ENCODE assay signal across 8 cellular contexts in genomic region chr14:54722791-54723432, GRCh38.
A peak's percentile ranks its signal among the peaks of the same experiment; 100 is the strongest.
DNase-seq lines count a peak whose midpoint lies in the region; ATAC-seq and TF ChIP-seq lines count a peak whose summit lies in the region.

No MANE protein-coding gene starts in this region.

- no peak overlapping the region for H3K4me3 ChIP-seq in fibroblast of villous mesenchyme (ENCODE audit: low read depth, low read length)

- intact Hi-C loops in activated naive CD4-positive, alpha-beta T cell treated with anti-CD3 and anti-CD28 coated beads for 36 hours (cut with micrococcal nuclease) = loop anchor here (1.0 to 2.0 kb wide), 3 partner anchors 30 to 156 kb away; partner anchors contain the start of gene SAMD4A

- H3K4me3 Mint-ChIP-seq in activated naive CD4-positive, alpha-beta T cell treated with anti-CD3 and anti-CD28 coated beads for 36 hours = no peak overlapping the region

- TF ChIP-seq CTCF in fibroblast of villous mesenchyme (IDR thresholded peaks at IDR 0.05; ENCODE audit: insufficient read depth, low read depth, low read length) = peak; percentile 44

- DNase-seq in activated naive CD4-positive, alpha-beta T cell treated with anti-CD3 and anti-CD28 coated beads for 36 hours = peak; percentile 47
- no peak for DNase-seq in activated naive CD4-positive, alpha-beta T cell treated with anti-CD3 and anti-CD28 coated beads, Interleukin-2, amount 50 U/mL, for 16 hours
- DNase-seq in NCI-H748 treated with DMSO at 0.1 percent for 48 hours (lab: John Stamatoyannopoulos, UW) (peak; percentile 9), fibroblast of villous mesenchyme (ENCODE audit: low read depth) (peak; percentile 36), superior temporal gyrus (ENCODE audit: extremely low spot score) (peak; percentile 38), NK-92 (lab: John Stamatoyannopoulos, UW; ENCODE audit: unreplicated experiment) (no peak), NCI-H187 (lab: John Stamatoyannopoulos, UW) (no peak)

- H3K9me3 Mint-ChIP-seq in activated naive CD4-positive, alpha-beta T cell treated with anti-CD3 and anti-CD28 coated beads for 36 hours = peaks cover 2% of the 10 kb centered on the region

- no peak overlapping the region for H3K27ac Mint-ChIP-seq in activated naive CD4-positive, alpha-beta T cell treated with anti-CD3 and anti-CD28 coated beads for 36 hours

- H3K27me3 Mint-ChIP-seq in activated naive CD4-positive, alpha-beta T cell treated with anti-CD3 and anti-CD28 coated beads for 36 hours (ENCODE audit: low read depth) = peaks cover 5% of the 10 kb centered on the region

- H3K36me3 Mint-ChIP-seq in activated naive CD4-positive, alpha-beta T cell treated with anti-CD3 and anti-CD28 coated beads for 36 hours (ENCODE audit: low read depth) = no peaks in the 10 kb centered on the region

- ATAC-seq in GM21528 (IDR thresholded peaks at IDR 0.05; ENCODE audit: low FRiP score, unreplicated experiment) = no peak

- H3K4me1 Mint-ChIP-seq in activated naive CD4-positive, alpha-beta T cell treated with anti-CD3 and anti-CD28 coated beads for 36 hours (ENCODE audit: low read depth) = peaks cover 8% of the 10 kb centered on the region

- CTCF ChIA-PET in activated naive CD4-positive, alpha-beta T cell treated with anti-CD3 and anti-CD28 coated beads for 36 hours (lab: Charles Lee) = interaction anchor here (0.7 to 3.0 kb wide), 9 partner anchors 9 to 159 kb away, joined by 3 to 12 read pairs (median 7); partner anchors contain the start of gene SAMD4A

Comparison
In these comparisons a context has a peak if more than half of its experiments do, and no peak if none do; other contexts are left out.
1. DNase-seq: peak in activated naive CD4-positive, alpha-beta T cell treated with anti-CD3 and anti-CD28 coated beads for 36 hours (single experiment), NCI-H748 treated with DMSO at 0.1 percent for 48 hours (single experiment), fibroblast of villous mesenchyme (single experiment) and superior temporal gyrus (single experiment); none in activated naive CD4-positive, alpha-beta T cell treated with anti-CD3 and anti-CD28 coated beads, Interleukin-2, amount 50 U/mL, for 16 hours (single experiment), NK-92 (single experiment) and NCI-H187 (0 of 2).